27 cellular contexts compared by ENCODE assay signal in the genomic region with DNA sequence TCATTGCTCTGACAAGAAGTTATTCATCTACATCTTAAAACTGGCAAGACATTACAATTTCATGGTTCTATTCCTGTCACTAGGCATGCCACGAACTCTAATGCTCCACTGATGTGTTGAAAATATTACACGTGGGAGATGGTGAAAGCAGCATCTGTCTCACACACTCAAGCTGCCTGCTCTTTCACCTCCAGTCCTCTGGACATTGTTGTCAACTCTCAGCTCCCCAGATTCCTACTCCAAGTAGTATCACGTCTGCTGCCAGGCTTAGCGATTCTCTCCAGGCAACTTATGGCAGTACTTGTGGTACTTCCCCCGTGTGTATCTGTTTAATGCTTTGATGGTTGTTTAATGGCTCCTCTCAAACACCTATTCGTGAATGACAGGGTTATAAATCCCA.
A peak's percentile ranks its signal among the peaks of the same experiment; 100 is the strongest.
DNase-seq lines count a peak whose midpoint lies in the region; ATAC-seq and TF ChIP-seq lines count a peak whose summit lies in the region.
"Had no signal": no experiment of that assay in that cellular context is flagged by ENCODE, and none has a peak within 500 bp of the region (broad histone marks: within the 10 kb centered on the region; RNA-seq: fewer than 3 reads in every experiment).

No MANE protein-coding gene starts in this region.

- no peak for TF ChIP-seq RAD21 in neural cell (conservative IDR thresholded peaks at IDR 0.05)

- H3K4me3 ChIP-seq in Loucy (ENCODE audit: low read length, poor library complexity, severe bottlenecking) (no peak overlapping the region), endocrine pancreas (ENCODE audit: control insufficient read depth, insufficient read depth, low read length) (peak overlapping the region; percentile 53), neural cell (ENCODE audit: low read length) (peak overlapping the region; percentile 7)
- H3K4me3 ChIP-seq: dorsolateral prefrontal cortex, PC-9, psoas muscle, uterus had no signal

- peak; percentile 13 for TF ChIP-seq EP300 in neural cell (conservative IDR thresholded peaks at IDR 0.05; ENCODE audit: poor library complexity, severe bottlenecking)

- TF ChIP-seq CTCF in Loucy (conservative IDR thresholded peaks at IDR 0.05; ENCODE audit: low read length) (no peak), neural cell (IDR thresholded peaks at IDR 0.05; ENCODE audit: poor library complexity, severe bottlenecking) (no peak), GM20000 (IDR thresholded peaks at IDR 0.05; ENCODE audit: extremely low read depth, missing control alignments) (no peak)

- H3K4me2 ChIP-seq in Loucy (ENCODE audit: low read depth, low read length, poor library complexity, severe bottlenecking): peak overlapping the region; percentile 2
- H3K4me2 ChIP-seq in neural cell (ENCODE audit: low read length): peak overlapping the region; percentile 19
- H3K4me2 ChIP-seq: PC-9 had no signal

- no peak for ATAC-seq in effector memory CD8-positive, alpha-beta T cell (replicated peaks)
- ATAC-seq: activated naive CD8-positive, alpha-beta T cell treated with anti-CD3 and anti-CD28 coated beads, Interleukin-2, amount 50 U/mL, for 24 hours; foreskin keratinocyte; psoas muscle had no signal

- H3K9me3 ChIP-seq in Loucy (ENCODE audit: insufficient read depth, low read depth, low read length): no peaks in the 10 kb centered on the region
- no peaks in the 10 kb centered on the region for H3K9me3 ChIP-seq in endocrine pancreas (ENCODE audit: control insufficient read depth, low read length)
- no peaks in the 10 kb centered on the region for H3K9me3 ChIP-seq in neural cell (ENCODE audit: low read length)
- H3K9me3 ChIP-seq: psoas muscle, uterus had no signal

- H2AFZ ChIP-seq in Loucy (ENCODE audit: low read length) (no peak overlapping the region), neural cell (ENCODE audit: low read depth, low read length) (no peak overlapping the region)
- H2AFZ ChIP-seq: PC-9 had no signal

- no peaks in the 10 kb centered on the region for H3K36me3 ChIP-seq in Loucy (ENCODE audit: insufficient read depth, low read length)
- no peaks in the 10 kb centered on the region for H3K36me3 ChIP-seq in endocrine pancreas (ENCODE audit: control insufficient read depth, insufficient read depth, low read length)
- no peaks in the 10 kb centered on the region for H3K36me3 ChIP-seq in neural cell (ENCODE audit: insufficient read depth, low read length)
- H3K36me3 ChIP-seq: uterus had no signal

- H3K36me3 Mint-ChIP-seq in effector memory CD8-positive, alpha-beta T cell (ENCODE audit: insufficient read depth): no peaks in the 10 kb centered on the region
- H3K36me3 Mint-ChIP-seq: IgD-negative memory B cell, memory B cell had no signal

- in situ Hi-C loops in KBM-7 (cut with MboI; ENCODE audit: low pct_unique_long_range_greater_than_20kb, low sequenced_read_pairs): no loop called here

- H3K4me1 ChIP-seq in Loucy (ENCODE audit: insufficient read depth, low read length, poor library complexity, severe bottlenecking) (peaks cover 6% of the 10 kb centered on the region), endocrine pancreas (ENCODE audit: control insufficient read depth, insufficient read depth, low read length) (peaks cover 11% of the 10 kb centered on the region)
- H3K4me1 ChIP-seq: psoas muscle, uterus had no signal

- H3K9ac ChIP-seq in Loucy (ENCODE audit: low read depth, low read length, poor library complexity, severe bottlenecking) (no peak overlapping the region), endocrine pancreas (ENCODE audit: control insufficient read depth, insufficient read depth, low read length) (no peak overlapping the region), neural cell (ENCODE audit: low read length) (no peak overlapping the region)

- H3K27ac Mint-ChIP-seq in effector memory CD8-positive, alpha-beta T cell: no peak overlapping the region
- H3K27ac Mint-ChIP-seq: activated CD4-positive, alpha-beta T cell treated with anti-CD3 and anti-CD28 coated beads, Interleukin-2, amount 10 ng/mL, durations not matched to agents 7 days and 5 days; activated naive CD8-positive, alpha-beta T cell treated with anti-CD3 and anti-CD28 coated beads, Interleukin-2, amount 50 U/mL, for 24 hours; activated T-cell treated with anti-CD3 and anti-CD28 coated beads, Interleukin-2, amount 50 U/mL, for 24 hours; IgD-negative memory B cell; memory B cell; stimulated activated naive CD8-positive, alpha-beta T cell treated with anti-CD3 and anti-CD28 coated beads, Interleukin-15, Interleukin-2, amounts not matched to agents 100 ng/mL and 50 ng/mL, for 24 hours; T-helper 2 cell treated with Interferon-gamma antibody and Interleukin-4, amounts not matched to agents 5 μg/mL and 100 μg/mL, for 36 hours had no signal

- H3K27me3 ChIP-seq in Loucy (ENCODE audit: insufficient read depth, low read length, poor library complexity, severe bottlenecking) (no peaks in the 10 kb centered on the region), endocrine pancreas (ENCODE audit: control insufficient read depth, insufficient read depth, low read length) (no peaks in the 10 kb centered on the region), neural cell (ENCODE audit: insufficient read depth, low read depth, low read length) (no peaks in the 10 kb centered on the region)
- H3K27me3 ChIP-seq: dorsolateral prefrontal cortex, foreskin keratinocyte, uterus had no signal

- no peak overlapping the region for H3K27ac ChIP-seq in neural cell (ENCODE audit: low read length)
- H3K27ac ChIP-seq: foreskin keratinocyte, PC-9, psoas muscle, uterus, WERI-Rb-1 had no signal

- peaks cover 2 to 17% of the 10 kb centered on the region in 2 donors for H3K27me3 Mint-ChIP-seq in effector memory CD8-positive, alpha-beta T cell
- H3K27me3 Mint-ChIP-seq: memory B cell; stimulated activated naive CD8-positive, alpha-beta T cell treated with anti-CD3 and anti-CD28 coated beads, Interleukin-15, Interleukin-2, amounts not matched to agents 100 ng/mL and 50 ng/mL, for 24 hours had no signal

- H3K9me3 Mint-ChIP-seq in effector memory CD8-positive, alpha-beta T cell: no peaks in the 10 kb centered on the region
- H3K9me3 Mint-ChIP-seq: activated CD4-positive, alpha-beta T cell treated with anti-CD3 and anti-CD28 coated beads, Interleukin-2, amount 10 ng/mL, durations not matched to agents 7 days and 5 days; activated naive CD8-positive, alpha-beta T cell treated with anti-CD3 and anti-CD28 coated beads, Interleukin-2, amount 50 U/mL, for 24 hours; activated T-cell treated with anti-CD3 and anti-CD28 coated beads, Interleukin-2, amount 50 U/mL, for 24 hours; H9; IgD-negative memory B cell; memory B cell; stimulated activated naive CD8-positive, alpha-beta T cell treated with anti-CD3 and anti-CD28 coated beads, Interleukin-15, Interleukin-2, amounts not matched to agents 100 ng/mL and 50 ng/mL, for 24 hours; T-helper 2 cell treated with Interferon-gamma antibody and Interleukin-4, amounts not matched to agents 5 μg/mL and 100 μg/mL, for 36 hours had no signal

- H3K79me2 ChIP-seq in Loucy (ENCODE audit: insufficient read depth, low read length): no peaks in the 10 kb centered on the region
- H3K79me2 ChIP-seq in neural cell (replicated peaks; ENCODE audit: insufficient read depth, low read length): no peaks in the 10 kb centered on the region

- H3K4me1 Mint-ChIP-seq in effector memory CD8-positive, alpha-beta T cell (ENCODE audit: low read depth in 2 of 2): no peaks in the 10 kb centered on the region
- H3K4me1 Mint-ChIP-seq: activated CD4-positive, alpha-beta T cell treated with anti-CD3 and anti-CD28 coated beads, Interleukin-2, amount 10 ng/mL, durations not matched to agents 7 days and 5 days; activated naive CD8-positive, alpha-beta T cell treated with anti-CD3 and anti-CD28 coated beads, Interleukin-2, amount 50 U/mL, for 24 hours; memory B cell had no signal

- H3F3A ChIP-seq in Loucy (ENCODE audit: low read depth): no peaks in the 10 kb centered on the region
- no peaks in the 10 kb centered on the region for H3F3A ChIP-seq in neural cell (ENCODE audit: insufficient read depth, low read length, poor library complexity, severe bottlenecking)

- H4K20me1 ChIP-seq in Loucy (ENCODE audit: insufficient read depth, low read length, poor library complexity, severe bottlenecking): no peaks in the 10 kb centered on the region
- no peaks in the 10 kb centered on the region for H4K20me1 ChIP-seq in neural cell (ENCODE audit: insufficient read depth)

- no peak overlapping the region for H3K4me3 Mint-ChIP-seq in effector memory CD8-positive, alpha-beta T cell
- H3K4me3 Mint-ChIP-seq: activated CD4-positive, alpha-beta T cell treated with anti-CD3 and anti-CD28 coated beads, Interleukin-2, amount 10 ng/mL, durations not matched to agents 7 days and 5 days; activated naive CD8-positive, alpha-beta T cell treated with anti-CD3 and anti-CD28 coated beads, Interleukin-2, amount 50 U/mL, for 24 hours; activated T-cell treated with anti-CD3 and anti-CD28 coated beads, Interleukin-2, amount 50 U/mL, for 24 hours; H9; IgD-negative memory B cell; memory B cell; stimulated activated naive CD8-positive, alpha-beta T cell treated with anti-CD3 and anti-CD28 coated beads, Interleukin-15, Interleukin-2, amounts not matched to agents 100 ng/mL and 50 ng/mL, for 24 hours; T-helper 2 cell treated with Interferon-gamma antibody and Interleukin-4, amounts not matched to agents 5 μg/mL and 100 μg/mL, for 36 hours had no signal

- DNase-seq in DMS53 treated with DMSO at 0.1 percent for 48 hours (lab: John Stamatoyannopoulos, UW; ENCODE audit: unreplicated experiment) (peak; percentile 19), KBM-7 (no peak), GM20000 (ENCODE audit: low spot score) (no peak)
- no peak for DNase-seq in effector memory CD8-positive, alpha-beta T cell
- DNase-seq: activated CD4-positive, alpha-beta T cell treated with anti-CD3 and anti-CD28 coated beads, Interleukin-2, amount 10 ng/mL, durations not matched to agents 7 days and 5 days; activated gamma-delta T cell treated with Interleukin-2 at 50 U/mL for 16 hours; activated naive CD8-positive, alpha-beta T cell treated with anti-CD3 and anti-CD28 coated beads, Interleukin-2, amount 50 U/mL, for 24 hours; activated T-cell treated with anti-CD3 and anti-CD28 coated beads, Interleukin-2, amount 50 U/mL, for 24 hours; cerebellar nuclear complex; dorsolateral prefrontal cortex; foreskin keratinocyte; H9; left cardiac atrium; NCI-H1105; NCI-H2029 treated with DMSO at 0.1 percent for 48 hours; NCI-H345; PC-9; psoas muscle; uterus; WERI-Rb-1 had no signal

- no peaks in the 10 kb centered on the region for H3K9me2 ChIP-seq in Loucy (replicated peaks; ENCODE audit: low read depth, low read length)
- no peaks in the 10 kb centered on the region for H3K9me2 ChIP-seq in neural cell (ENCODE audit: insufficient read depth, low read length)
